In genomic region chr1:245730796-245731195, GRCh38 we compare ENCODE assay signal across 23 cellular contexts.
"Had no signal": no experiment of that assay in that cellular context is flagged by ENCODE, and none has a peak within 500 bp of the region (broad histone marks: within the 10 kb centered on the region; RNA-seq: fewer than 3 reads in every experiment).

No MANE protein-coding gene starts in this region.

- H3K4me3 Mint-ChIP-seq: immature natural killer cell, mesothelial cell of epicardium had no signal

- DNase-seq: dermis blood vessel endothelial cell; dorsolateral prefrontal cortex; effector CD4-positive, alpha-beta T cell; effector memory CD4-positive, alpha-beta T cell; foreskin keratinocyte; heart left ventricle; hypothalamus; immature natural killer cell; left cardiac atrium; left lung; left ventricle myocardium superior; lower lobe of right lung; mesenchymal stem cell; mucosa of descending colon had no signal

- H3K4me3 ChIP-seq: coronary artery, dorsolateral prefrontal cortex, esophagus muscularis mucosa, gastroesophageal sphincter, heart left ventricle, hepatocyte, left lung, lower lobe of right lung, mucosa of descending colon had no signal

- H2AFZ ChIP-seq: hepatocyte had no signal

- H3K27ac Mint-ChIP-seq: immature natural killer cell, mesothelial cell of epicardium had no signal

- H3K36me3 ChIP-seq: esophagus muscularis mucosa, gastroesophageal sphincter, heart left ventricle, left lung, lower lobe of right lung had no signal

- H3K4me1 ChIP-seq: esophagus muscularis mucosa, foreskin keratinocyte, gastroesophageal sphincter, heart left ventricle, left lung, lower lobe of right lung had no signal

- FAIRE-seq: endothelial cell of umbilical vein, frontal cortex, islet of Langerhans, keratinocyte had no signal

- H3K79me2 ChIP-seq: hepatocyte had no signal

- H3K27me3 ChIP-seq: dorsolateral prefrontal cortex, esophagus muscularis mucosa, foreskin keratinocyte, gastroesophageal sphincter, heart left ventricle, hepatocyte, left lung had no signal

- H3K4me2 ChIP-seq: hepatocyte had no signal

- H3K4me1 Mint-ChIP-seq: immature natural killer cell, mesothelial cell of epicardium had no signal

- H3K27ac ChIP-seq: coronary artery, dorsolateral prefrontal cortex, esophagus muscularis mucosa, foreskin keratinocyte, gastroesophageal sphincter, heart left ventricle, hepatocyte, left lung, lower lobe of right lung had no signal

- H3K9me3 ChIP-seq: mucosa of descending colon had no signal
